ENCODE assay signal across 1 cellular context in genomic region chr13:113625965-113626661, GRCh38.
TF ChIP-seq lines count a peak whose summit lies in the region.

No MANE protein-coding gene starts in this region.

TF ChIP-seq in HepG2, 621 proteins besides CTCF, POLR2A, EP300 and RAD21:
- TF ChIP-seq HOXA5 (CRISPR knock-in tag; IDR thresholded peaks at IDR 0.05) (no peak), TCF7 (IDR thresholded peaks at IDR 0.05; ENCODE audit: low read depth) (no peak), HNF4G (IDR thresholded peaks at IDR 0.05; ENCODE audit: borderline replicate concordance, low read depth, low read length) (no peak), HNF4G (CRISPR knock-in tag; IDR thresholded peaks at IDR 0.05; ENCODE audit: borderline replicate concordance, low read depth) (no peak), ARNTL (CRISPR knock-in tag; IDR thresholded peaks at IDR 0.05) (no peak), HBP1 (CRISPR knock-in tag; IDR thresholded peaks at IDR 0.05; ENCODE audit: low read depth) (no peak), HDAC2 (CRISPR knock-in tag; IDR thresholded peaks at IDR 0.05) (no peak), TGIF2 (CRISPR knock-in tag; IDR thresholded peaks at IDR 0.05) (no peak), TCF12 (IDR thresholded peaks at IDR 0.05) (no peak), TCF12 (CRISPR knock-in tag; IDR thresholded peaks at IDR 0.05) (no peak), ZNF740 (CRISPR knock-in tag; IDR thresholded peaks at IDR 0.05) (no peak), MAFK (conservative IDR thresholded peaks at IDR 0.05 in 1 of 2, IDR thresholded peaks at IDR 0.05 in 1 of 2; ENCODE audit: low read length in 2 of 2) (no peak), NR0B2 (CRISPR knock-in tag; IDR thresholded peaks at IDR 0.05) (no peak), KDM5A (IDR thresholded peaks at IDR 0.05; ENCODE audit: borderline replicate concordance, low read length) (no peak), TRIM22 (IDR thresholded peaks at IDR 0.05) (no peak), NCOR1 (IDR thresholded peaks at IDR 0.05; ENCODE audit: borderline replicate concordance, low read length) (no peak), PCBP1 (IDR thresholded peaks at IDR 0.05; ENCODE audit: borderline replicate concordance, low read depth, low read length) (no peak), ZNF205 (CRISPR knock-in tag; IDR thresholded peaks at IDR 0.05) (no peak), PAWR (CRISPR knock-in tag; IDR thresholded peaks at IDR 0.05; ENCODE audit: borderline replicate concordance) (no peak)
